Comparison of ENCODE assay signal across 23 cellular contexts in the genomic region with DNA sequence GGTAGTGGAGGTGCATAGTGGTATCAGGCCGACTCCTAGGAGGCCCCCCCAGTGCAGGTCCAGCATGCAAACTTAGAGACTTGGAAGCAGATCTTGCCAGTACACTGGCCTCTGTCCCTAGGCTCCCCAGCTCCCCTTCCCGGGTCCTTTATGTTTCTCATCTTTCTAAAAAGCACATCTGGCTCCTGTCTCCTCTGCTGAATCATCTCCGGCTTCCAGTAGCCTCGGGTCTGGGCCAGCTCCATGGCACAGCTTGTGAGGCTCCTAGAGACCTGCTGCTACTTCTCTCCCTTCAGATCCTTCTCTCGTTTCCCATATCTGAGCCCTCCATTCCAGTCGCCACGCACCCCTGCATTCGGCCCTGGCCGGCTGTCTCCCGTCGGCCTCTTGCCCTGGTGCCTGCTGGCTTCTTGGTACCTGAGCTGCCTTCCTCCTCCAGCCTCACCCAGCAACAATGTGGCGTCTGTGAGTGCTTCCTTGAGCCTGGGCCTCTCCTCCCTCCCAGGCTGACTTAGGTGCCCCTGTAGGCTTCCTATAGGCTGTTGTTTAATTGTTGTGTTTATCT.
"Had no signal": no experiment of that assay in that cellular context is flagged by ENCODE, and none has a peak within 500 bp of the region (broad histone marks: within the 10 kb centered on the region; RNA-seq: fewer than 3 reads in every experiment).

No MANE protein-coding gene starts in this region.

- H3K4me3 ChIP-seq: hepatocyte, left lung, prostate gland, transverse colon, uterus had no signal

- H3K36me3 Mint-ChIP-seq: natural killer cell had no signal

- H3K27me3 Mint-ChIP-seq: activated naive CD8-positive, alpha-beta T cell treated with anti-CD3 and anti-CD28 coated beads, Interleukin-2, amount 50 U/mL, for 24 hours; dendritic cell treated with granulocyte-macrophage colony-stimulating factor and Interleukin-4, amounts not matched to agents 40 ng/mL and 50 ng/mL, for 4 days; stimulated activated naive CD8-positive, alpha-beta T cell treated with anti-CD3 and anti-CD28 coated beads, Interleukin-15, Interleukin-2, amounts not matched to agents 100 ng/mL and 50 ng/mL, for 24 hours had no signal

- H3K27ac Mint-ChIP-seq: activated naive CD8-positive, alpha-beta T cell treated with anti-CD3 and anti-CD28 coated beads, Interleukin-2, amount 50 U/mL, for 24 hours; activated T-cell treated with anti-CD3 and anti-CD28 coated beads, Interleukin-2, amount 50 U/mL, for 72 hours; dendritic cell treated with granulocyte-macrophage colony-stimulating factor and Interleukin-4, amounts not matched to agents 40 ng/mL and 50 ng/mL, for 4 days; immature natural killer cell; mesothelial cell of epicardium; natural killer cell; stimulated activated naive CD8-positive, alpha-beta T cell treated with anti-CD3 and anti-CD28 coated beads, Interleukin-15, Interleukin-2, amounts not matched to agents 100 ng/mL and 50 ng/mL, for 24 hours had no signal

- ATAC-seq: activated naive CD8-positive, alpha-beta T cell treated with anti-CD3 and anti-CD28 coated beads, Interleukin-2, amount 50 U/mL, for 24 hours; activated T-cell treated with anti-CD3 and anti-CD28 coated beads, Interleukin-2, amount 50 U/mL, for 72 hours; left lung; natural killer cell; WTC11 had no signal

- H3K27me3 ChIP-seq: hepatocyte, left lung, transverse colon, uterus had no signal

- H3K4me1 ChIP-seq: prostate gland, uterus had no signal

- H3K27ac ChIP-seq: hepatocyte, left lung, prostate gland, transverse colon, uterus had no signal

- DNase-seq: activated effector memory CD4-positive, alpha-beta T cell treated with Interleukin-2 at 50 U/mL for 16 hours; activated naive CD4-positive, alpha-beta T cell treated with anti-CD3 and anti-CD28 coated beads, Interleukin-2, amount 50 U/mL, for 16 hours; activated naive CD8-positive, alpha-beta T cell treated with anti-CD3 and anti-CD28 coated beads, Interleukin-2, amount 50 U/mL, for 24 hours; activated T-cell treated with anti-CD3 and anti-CD28 coated beads, Interleukin-2, amount 50 U/mL, for 72 hours; effector CD4-positive, alpha-beta T cell; foreskin melanocyte; glutamatergic neuron; immature natural killer cell; kidney glomerular epithelial cell; left lung; natural killer cell; stimulated activated CD4-positive, alpha-beta T cell treated with anti-CD3 and anti-CD28 coated beads, Interleukin-12 subunit alpha, Interleukin-12 subunit beta, amount 100 ng/mL, for 4 hours; stimulated activated CD4-positive, alpha-beta T cell treated with anti-CD3 and anti-CD28 coated beads, Interleukin-4, amount 100 ng/mL, for 4 hours; substantia nigra; T1000; transverse colon; uterus had no signal

- H3K4me3 Mint-ChIP-seq: activated naive CD8-positive, alpha-beta T cell treated with anti-CD3 and anti-CD28 coated beads, Interleukin-2, amount 50 U/mL, for 24 hours; dendritic cell treated with granulocyte-macrophage colony-stimulating factor and Interleukin-4, amounts not matched to agents 40 ng/mL and 50 ng/mL, for 4 days; immature natural killer cell; mesothelial cell of epicardium; natural killer cell; stimulated activated naive CD8-positive, alpha-beta T cell treated with anti-CD3 and anti-CD28 coated beads, Interleukin-15, Interleukin-2, amounts not matched to agents 100 ng/mL and 50 ng/mL, for 24 hours; WTC11 had no signal

- H3K9me3 ChIP-seq: left lung, prostate gland, transverse colon, uterus had no signal

- H3K9me3 Mint-ChIP-seq: activated naive CD8-positive, alpha-beta T cell treated with anti-CD3 and anti-CD28 coated beads, Interleukin-2, amount 50 U/mL, for 24 hours; activated T-cell treated with anti-CD3 and anti-CD28 coated beads, Interleukin-2, amount 50 U/mL, for 72 hours; dendritic cell treated with granulocyte-macrophage colony-stimulating factor and Interleukin-4, amounts not matched to agents 40 ng/mL and 50 ng/mL, for 4 days; natural killer cell; stimulated activated naive CD8-positive, alpha-beta T cell treated with anti-CD3 and anti-CD28 coated beads, Interleukin-15, Interleukin-2, amounts not matched to agents 100 ng/mL and 50 ng/mL, for 24 hours had no signal

- H3K4me1 Mint-ChIP-seq: activated naive CD8-positive, alpha-beta T cell treated with anti-CD3 and anti-CD28 coated beads, Interleukin-2, amount 50 U/mL, for 24 hours had no signal

- H3K36me3 ChIP-seq: prostate gland, uterus had no signal
